ENCODE assay signal across 27 cellular contexts in the genomic region with DNA sequence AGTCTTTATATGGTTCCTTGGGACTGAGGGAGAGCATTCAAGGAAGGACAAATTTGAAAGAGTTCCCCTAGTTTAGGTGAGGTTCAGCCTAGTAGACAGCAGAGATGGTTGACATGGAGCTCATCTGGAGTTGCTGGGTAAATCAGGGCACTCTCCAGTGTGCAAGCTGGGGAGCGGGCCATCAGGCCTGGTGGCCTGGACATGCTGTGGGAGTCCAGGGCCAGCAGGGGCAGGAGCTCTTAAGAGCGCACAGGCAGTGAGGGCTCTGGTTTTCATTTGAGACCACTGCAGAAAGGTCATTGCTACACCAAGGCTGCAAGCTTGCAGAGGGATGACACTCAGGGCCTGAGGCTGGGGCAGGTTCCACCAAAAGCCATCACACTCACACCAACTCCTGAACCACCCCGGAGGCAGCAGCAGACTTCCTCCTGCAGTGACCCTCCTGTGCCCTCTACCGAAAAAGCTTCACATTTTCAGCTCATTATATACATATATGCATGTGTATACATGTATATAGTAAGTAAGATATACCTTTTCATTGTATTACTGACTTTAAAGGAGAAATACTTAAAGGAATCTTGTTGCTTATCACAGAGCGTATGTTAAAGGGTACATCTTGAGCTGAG. TPM values are rescaled to one million over a fixed set of nuclear protein-coding genes. Genes with fewer than 3 reads are reported as not detected.
"Had no signal": no experiment of that assay in that cellular context is flagged by ENCODE, and none has a peak within 500 bp of the region (broad histone marks: within the 10 kb centered on the region; RNA-seq: fewer than 3 reads in every experiment).

No MANE protein-coding gene starts in this region.

- H3K36me3 ChIP-seq: adrenal gland had no signal

- ATAC-seq: activated CD4-positive, CD25-positive, alpha-beta regulatory T cell treated with anti-CD3 and anti-CD28 coated beads, Interleukin-2, amount 50 U/mL, for 24 hours; activated CD8-positive, alpha-beta T cell treated with anti-CD3 and anti-CD28 coated beads for 36 hours; activated T-cell treated with anti-CD3 and anti-CD28 coated beads, Interleukin-2, amount 50 U/mL, for 72 hours; PC-3; T-cell had no signal

- H3K4me3 Mint-ChIP-seq: activated CD8-positive, alpha-beta T cell treated with anti-CD3 and anti-CD28 coated beads for 36 hours; activated naive CD8-positive, alpha-beta T cell treated with anti-CD3 and anti-CD28 coated beads, Interleukin-2, amount 10 ng/mL, durations not matched to agents 7 days and 5 days; activated T-cell treated with anti-CD3 and anti-CD28 coated beads, Interleukin-2, amount 50 U/mL, for 72 hours; T-cell had no signal

- H3K27ac ChIP-seq: adrenal gland had no signal

- H3K9me3 ChIP-seq: adrenal gland had no signal

- H3K9me3 Mint-ChIP-seq: activated CD8-positive, alpha-beta T cell treated with anti-CD3 and anti-CD28 coated beads for 36 hours; activated naive CD8-positive, alpha-beta T cell treated with anti-CD3 and anti-CD28 coated beads, Interleukin-2, amount 10 ng/mL, durations not matched to agents 7 days and 5 days; activated T-helper 2 cell treated with anti-CD3 and anti-CD28 coated beads, Interferon-gamma antibody, Interleukin-2, Interleukin-4, amounts not matched to agents 10 μg/mL and 5 μg/mL and 100 μg/mL, durations not matched to agents 14 hours and 24 hours and 36 hours had no signal

- H3K36me3 Mint-ChIP-seq: activated naive CD8-positive, alpha-beta T cell treated with anti-CD3 and anti-CD28 coated beads, Interleukin-2, amount 10 ng/mL, durations not matched to agents 7 days and 5 days; T-cell had no signal

- FAIRE-seq: colon, RCC 7860 had no signal

- H3K27me3 ChIP-seq: adrenal gland had no signal

- DNase-seq: activated CD4-positive, alpha-beta T cell treated with anti-CD3 and anti-CD28 coated beads for 4 hours; activated CD8-positive, alpha-beta memory T cell treated with anti-CD3 and anti-CD28 coated beads, Interleukin-2, amount 50 U/mL, for 4 hours; activated CD8-positive, alpha-beta T cell treated with anti-CD3 and anti-CD28 coated beads for 36 hours; activated gamma-delta T cell treated with Interleukin-2 at 50 U/mL for 16 hours; activated naive CD4-positive, alpha-beta T cell treated with anti-CD3 and anti-CD28 coated beads, Interleukin-2, amount 50 U/mL, for 16 hours; activated naive CD8-positive, alpha-beta T cell treated with anti-CD3 and anti-CD28 coated beads, Interleukin-2, amount 10 ng/mL, durations not matched to agents 7 days and 5 days; activated T-cell treated with anti-CD3 and anti-CD28 coated beads, Interleukin-2, amount 50 U/mL, for 72 hours; adrenal gland; anterior cingulate cortex; cerebellar nuclear complex; MM.1S; NCI-H1105 treated with DMSO at 0.1 percent for 48 hours; NCI-H1436 treated with DMSO at 0.1 percent for 48 hours; NCI-H187; NCI-H2081 treated with DMSO at 0.1 percent for 48 hours; NCI-H226; NCI-H526; NCI-H82; PC-3; SHP77 treated with DMSO at 0.1 percent for 48 hours; T-cell; T-helper 2 cell; T1000 had no signal

- H3K4me1 Mint-ChIP-seq: activated naive CD8-positive, alpha-beta T cell treated with anti-CD3 and anti-CD28 coated beads, Interleukin-2, amount 10 ng/mL, durations not matched to agents 7 days and 5 days; T-cell had no signal

- H3K4me1 ChIP-seq: adrenal gland had no signal

- H3K4me3 ChIP-seq: adrenal gland had no signal

- H3K27ac Mint-ChIP-seq: activated CD8-positive, alpha-beta T cell treated with anti-CD3 and anti-CD28 coated beads for 36 hours; activated naive CD8-positive, alpha-beta T cell treated with anti-CD3 and anti-CD28 coated beads, Interleukin-2, amount 10 ng/mL, durations not matched to agents 7 days and 5 days; activated T-cell treated with anti-CD3 and anti-CD28 coated beads, Interleukin-2, amount 50 U/mL, for 72 hours; activated T-helper 2 cell treated with anti-CD3 and anti-CD28 coated beads, Interferon-gamma antibody, Interleukin-2, Interleukin-4, amounts not matched to agents 10 μg/mL and 5 μg/mL and 100 μg/mL, durations not matched to agents 14 hours and 24 hours and 36 hours; T-cell had no signal

RNA-seq across cellular contexts. Expression of a gene that starts 39.5 kb away (rescaled TPM):
- total RNA-seq: activated CD8-positive, alpha-beta T cell treated with anti-CD3 and anti-CD28 coated beads for 36 hours had no signal
